Comparison of ENCODE assay signal across 9 cellular contexts in genomic region chr6:18386302-18386976, GRCh38. TPM values are rescaled to one million over a fixed set of nuclear protein-coding genes. Genes with fewer than 3 reads are reported as not detected.
DNase-seq lines count a peak whose midpoint lies in the region; TF ChIP-seq lines count a peak whose summit lies in the region.
"Had no signal": no experiment of that assay in that cellular context is flagged by ENCODE, and none has a peak within 500 bp of the region (broad histone marks: within the 10 kb centered on the region; RNA-seq: fewer than 3 reads in every experiment).

No MANE protein-coding gene starts in this region.

- H3K9me3 ChIP-seq in liver (ENCODE audit: control insufficient read depth in 4 of 4, low read length in 3 of 4) (no peaks in the 10 kb centered on the region), tibial artery (no peaks in the 10 kb centered on the region)

- no peak overlapping the region for H3K9ac ChIP-seq in liver (ENCODE audit: low read depth in 1 of 2, low read length in 2 of 2)

- H3K9me3 Mint-ChIP-seq in activated CD4-positive, alpha-beta T cell treated with anti-CD3 and anti-CD28 coated beads, Interleukin-2, amount 10 ng/mL, durations not matched to agents 7 days and 5 days: no peaks in the 10 kb centered on the region
- H3K9me3 Mint-ChIP-seq in brain: no peaks in the 10 kb centered on the region

- 31% methylated on average over 6 of the region's 6 CpGs for WGBS in liver

- peak in 1 of 2 donors; percentile 60 for TF ChIP-seq RAD21 in liver (IDR thresholded peaks at IDR 0.05)

- H3K27ac ChIP-seq in liver (ENCODE audit: low read depth in 1 of 2, low read length in 2 of 2) (peak overlapping the region; percentile 85 to 97), tibial artery (peak overlapping the region; percentile 29 to 56)

- H3K27me3 Mint-ChIP-seq in activated CD4-positive, alpha-beta T cell treated with anti-CD3 and anti-CD28 coated beads, Interleukin-2, amount 10 ng/mL, durations not matched to agents 7 days and 5 days: peaks cover 5% of the 10 kb centered on the region
- H3K27me3 Mint-ChIP-seq in brain: peaks cover 60% of the 10 kb centered on the region

- intact Hi-C loops in tibial artery (cut with DNase I; ENCODE audit: low total_unique reads): no loop called here

- POLR2A ChIA-PET in activated CD4-positive, alpha-beta T cell treated with anti-CD3 and anti-CD28 coated beads, Interleukin-2, amount 10 ng/mL, durations not matched to agents 7 days and 5 days (lab: Charles Lee): interaction anchor here (0.5 kb wide), 1 partner anchor 220 kb away, joined by 3 read pairs; no protein-coding TSS in a partner anchor

- no peak for TF ChIP-seq CTCF in brain (conservative IDR thresholded peaks at IDR 0.05)
- no peak for TF ChIP-seq CTCF in liver (IDR thresholded peaks at IDR 0.05; ENCODE audit: low read depth, low read length, missing input control)
- no peak for TF ChIP-seq CTCF in tibial artery (IDR thresholded peaks at IDR 0.05)

- peaks cover 34% of the 10 kb centered on the region for H3K4me1 Mint-ChIP-seq in activated CD4-positive, alpha-beta T cell treated with anti-CD3 and anti-CD28 coated beads, Interleukin-2, amount 10 ng/mL, durations not matched to agents 7 days and 5 days
- peaks cover 21% of the 10 kb centered on the region for H3K4me1 Mint-ChIP-seq in brain

- H3K4me3 Mint-ChIP-seq in activated CD4-positive, alpha-beta T cell treated with anti-CD3 and anti-CD28 coated beads, Interleukin-2, amount 10 ng/mL, durations not matched to agents 7 days and 5 days: peak overlapping the region; percentile 94
- peak overlapping the region; percentile 86 to 92 (median 90) for H3K4me3 Mint-ChIP-seq in brain

- DNase-seq in activated CD4-positive, alpha-beta T cell treated with anti-CD3 and anti-CD28 coated beads, Interleukin-2, amount 10 ng/mL, durations not matched to agents 7 days and 5 days: no peak
- DNase-seq in activated CD4-positive, alpha-beta T cell treated with anti-CD3 and anti-CD28 coated beads, Interleukin-2, amount 50 U/mL, for 1 hour: no peak
- DNase-seq in tibial artery (peak; percentile 41 to 73), RPMI8226 (no peak), RKO (ENCODE audit: low spot score) (no peak)
- DNase-seq in stimulated activated CD4-positive, alpha-beta T cell treated with anti-CD3 and anti-CD28 coated beads, Interleukin-2, amount 100 ng/mL, for 48 hours: no peak
- DNase-seq: cerebellar nuclear complex had no signal

- H3K27me3 ChIP-seq in liver (ENCODE audit: control insufficient read depth in 4 of 4, insufficient read depth in 4 of 4, low read length in 3 of 4) (no peaks in the 10 kb centered on the region), tibial artery (no peaks in the 10 kb centered on the region)

- H3K27ac Mint-ChIP-seq in activated CD4-positive, alpha-beta T cell treated with anti-CD3 and anti-CD28 coated beads, Interleukin-2, amount 10 ng/mL, durations not matched to agents 7 days and 5 days: peak overlapping the region; percentile 85
- H3K27ac Mint-ChIP-seq in brain: peak overlapping the region in 3 of 5 experiments; percentile 1 to 86 (median 59)

- H3K4me3 ChIP-seq in liver (ENCODE audit: low read depth in 1 of 3, low read length in 3 of 3): peak overlapping the region in 1 of 3 donors; percentile 98
- H3K4me3 ChIP-seq in tibial artery: peak overlapping the region; percentile 58 to 60

- H3K36me3 ChIP-seq in liver (ENCODE audit: control insufficient read depth in 4 of 4, insufficient read depth in 3 of 4, low read depth in 1 of 4, low read length in 3 of 4): no peaks in the 10 kb centered on the region
- H3K36me3 ChIP-seq in tibial artery: no peaks in the 10 kb centered on the region

- CTCF ChIA-PET in activated CD4-positive, alpha-beta T cell treated with anti-CD3 and anti-CD28 coated beads, Interleukin-2, amount 10 ng/mL, durations not matched to agents 7 days and 5 days (lab: Charles Lee): interaction anchor here (0.6 to 1.0 kb wide), 2 partner anchors 13 to 54 kb away, joined by 3 to 4 read pairs; no protein-coding TSS in a partner anchor

- H3K4me1 ChIP-seq in liver (ENCODE audit: control insufficient read depth in 4 of 4, insufficient read depth in 4 of 4, low read length in 3 of 4) (peaks cover 0 to 29% (median 21%) of the 10 kb centered on the region in 4 donors), tibial artery (peaks cover 0 to 49% (median 25%) of the 10 kb centered on the region in 4 donors)

- H3K36me3 Mint-ChIP-seq in activated CD4-positive, alpha-beta T cell treated with anti-CD3 and anti-CD28 coated beads, Interleukin-2, amount 10 ng/mL, durations not matched to agents 7 days and 5 days (ENCODE audit: low read depth): no peaks in the 10 kb centered on the region
- H3K36me3 Mint-ChIP-seq in brain: no peaks in the 10 kb centered on the region

TF ChIP-seq in liver, 16 proteins besides CTCF, POLR2A, EP300 and RAD21:
- peak; percentile 67 for TF ChIP-seq SP1 (IDR thresholded peaks at IDR 0.05)
- TF ChIP-seq JUND (IDR thresholded peaks at IDR 0.05): peak; percentile 11 to 69
- TF ChIP-seq HNF4A (conservative IDR thresholded peaks at IDR 0.05): peak; percentile 39 to 61
- no peak for TF ChIP-seq TAF1 (conservative IDR thresholded peaks at IDR 0.05)
- TF ChIP-seq EGR1 (IDR thresholded peaks at IDR 0.05; ENCODE audit: low read depth in 2 of 2): peak; percentile 68 to 96
- TF ChIP-seq ATF3 (IDR thresholded peaks at IDR 0.05): peak; percentile 63
- no peak for TF ChIP-seq HNF4G (IDR thresholded peaks at IDR 0.05)
- TF ChIP-seq YY1 (IDR thresholded peaks at IDR 0.05): no peak
- TF ChIP-seq RXRA (IDR thresholded peaks at IDR 0.05): peak; percentile 30 to 74
- no peak for TF ChIP-seq FOXA2 (IDR thresholded peaks at IDR 0.05)
- peak; percentile 72 for TF ChIP-seq MAX (IDR thresholded peaks at IDR 0.05)
- TF ChIP-seq ZBTB33 (IDR thresholded peaks at IDR 0.05): no peak
- no peak for TF ChIP-seq REST (IDR thresholded peaks at IDR 0.05)
- TF ChIP-seq GABPA (IDR thresholded peaks at IDR 0.05 in 1 of 2, conservative IDR thresholded peaks at IDR 0.05 in 1 of 2): no peak
- peak; percentile 40 for TF ChIP-seq NR2F2 (IDR thresholded peaks at IDR 0.05)
- no peak for TF ChIP-seq FOXA1 (IDR thresholded peaks at IDR 0.05)
TF ChIP-seq in liver: peak in this region for 8.

RNA-seq across cellular contexts. Expression of gene RNF144B, which starts 0.7 kb away (rescaled TPM):
- 1 to 10 TPM; 1.3 to 1.7 TPM for total RNA-seq in activated CD4-positive, alpha-beta T cell treated with anti-CD3 and anti-CD28 coated beads, Interleukin-2, amount 10 ng/mL, durations not matched to agents 7 days and 5 days
- polyA plus RNA-seq in brain (ENCODE audit: insufficient read depth, low read depth, low replicate concordance) (2.8 TPM), liver (1 to 10 TPM; 3.0 to 9.3 TPM)
- total RNA-seq in liver: 10 to 100 TPM in 1 of 2 donors, 1 to 10 TPM in 1; 5.9 to 15.1 TPM

Comparison
In these comparisons a context has a peak if more than half of its experiments do, and no peak if none do; other contexts are left out.
1. DNase-seq: peak in tibial artery (2 of 2); none in activated CD4-positive, alpha-beta T cell treated with anti-CD3 and anti-CD28 coated beads, Interleukin-2, amount 10 ng/mL, durations not matched to agents 7 days and 5 days (single experiment), activated CD4-positive, alpha-beta T cell treated with anti-CD3 and anti-CD28 coated beads, Interleukin-2, amount 50 U/mL, for 1 hour (single experiment), stimulated activated CD4-positive, alpha-beta T cell treated with anti-CD3 and anti-CD28 coated beads, Interleukin-2, amount 100 ng/mL, for 48 hours (0 of 2), RPMI8226 (single experiment) and RKO (single experiment).